Comparison of ENCODE assay signal across 10 cellular contexts in the genomic region with DNA sequence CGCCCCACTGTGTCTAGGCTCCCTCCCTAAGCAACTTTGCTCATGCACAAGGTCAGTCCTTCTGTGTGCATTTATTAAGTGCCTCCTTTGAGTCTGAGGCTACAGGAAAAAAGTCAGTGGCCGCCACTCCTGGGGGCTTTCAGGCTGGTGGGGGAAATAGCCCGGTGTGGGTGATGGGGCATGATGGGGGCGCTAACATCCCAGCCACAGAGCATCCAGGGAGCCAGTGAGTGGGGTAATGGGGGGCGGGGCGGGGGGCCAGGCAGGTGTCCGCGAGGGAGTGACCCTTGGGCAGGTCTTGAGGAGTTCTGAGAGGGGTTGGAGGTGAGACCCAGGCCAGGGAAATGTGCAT. TPM values are rescaled to one million over a fixed set of nuclear protein-coding genes. Genes with fewer than 3 reads are reported as not detected.
A peak's percentile ranks its signal among the peaks of the same experiment; 100 is the strongest.
DNase-seq lines count a peak whose midpoint lies in the region; ATAC-seq and TF ChIP-seq lines count a peak whose summit lies in the region.
"Had no signal": no experiment of that assay in that cellular context is flagged by ENCODE, and none has a peak within 500 bp of the region (broad histone marks: within the 10 kb centered on the region; RNA-seq: fewer than 3 reads in every experiment).

No MANE protein-coding gene starts in this region.

- H3K9me3 Mint-ChIP-seq in activated naive CD4-positive, alpha-beta T cell treated with anti-CD3 and anti-CD28 coated beads for 36 hours = no peaks in the 10 kb centered on the region
- H3K9me3 Mint-ChIP-seq in activated T-helper 17 cell treated with anti-CD3 and anti-CD28 coated beads, Interleukin-2, amount 50 U/mL, for 72 hours = no peaks in the 10 kb centered on the region

- peak overlapping the region; percentile 73 for H3K27ac Mint-ChIP-seq in activated naive CD4-positive, alpha-beta T cell treated with anti-CD3 and anti-CD28 coated beads for 36 hours
- H3K27ac Mint-ChIP-seq in activated T-helper 17 cell treated with anti-CD3 and anti-CD28 coated beads, Interleukin-2, amount 50 U/mL, for 72 hours = peak overlapping the region; percentile 71

- H3K4me1 ChIP-seq in lower lobe of right lung = peaks cover 23% of the 10 kb centered on the region
- peaks cover 4 to 41% (median 20%) of the 10 kb centered on the region in 5 donors for H3K4me1 ChIP-seq in subcutaneous abdominal adipose tissue (ENCODE audit: control insufficient read depth in 5 of 5, insufficient read depth in 5 of 5, low read length in 5 of 5)
- H3K4me1 ChIP-seq in testis = peaks cover 8% of the 10 kb centered on the region

- DNase-seq in activated naive CD4-positive, alpha-beta T cell treated with anti-CD3 and anti-CD28 coated beads for 36 hours = no peak
- DNase-seq in activated naive CD4-positive, alpha-beta T cell (lab: John Stamatoyannopoulos, UW) = no peak
- DNase-seq in lower lobe of right lung (no peak), testis (no peak), NCI-H1092 treated with DMSO at 0.1 percent for 48 hours (lab: John Stamatoyannopoulos, UW) (no peak)
- DNase-seq in stimulated activated CD4-positive, alpha-beta T cell treated with anti-CD3 and anti-CD28 coated beads, Interleukin-2, amount 100 ng/mL, for 48 hours = no peak

- no peak for TF ChIP-seq CTCF in lower lobe of right lung (IDR thresholded peaks at IDR 0.05)
- TF ChIP-seq CTCF in testis (IDR thresholded peaks at IDR 0.05) = no peak

- H3K9me3 ChIP-seq in lower lobe of right lung (no peaks in the 10 kb centered on the region), subcutaneous abdominal adipose tissue (ENCODE audit: control insufficient read depth in 5 of 5, low read length in 5 of 5) (no peaks in the 10 kb centered on the region), testis (no peaks in the 10 kb centered on the region)

- intact Hi-C loops in activated naive CD4-positive, alpha-beta T cell treated with anti-CD3 and anti-CD28 coated beads for 36 hours (cut with micrococcal nuclease) = loop anchor here (1.0 kb wide), 1 partner anchor 10 kb away; a partner anchor contains a TSS
- intact Hi-C loops in lower lobe of right lung (cut with DNase I) = no loop called here
- intact Hi-C loops in testis (cut with DNase I; ENCODE audit: low total_unique reads) = no loop called here

- ATAC-seq in activated T-helper 17 cell treated with anti-CD3 and anti-CD28 coated beads, Interleukin-2, amount 50 U/mL, for 72 hours (replicated peaks) = no peak
- ATAC-seq in lower lobe of right lung = no peak

- peak overlapping the region; percentile 44 for H3K27ac ChIP-seq in lower lobe of right lung
- peak overlapping the region; percentile 67 for H3K27ac ChIP-seq in subcutaneous abdominal adipose tissue (ENCODE audit: low read depth, low read length)
- no peak overlapping the region for H3K27ac ChIP-seq in testis

- H3K36me3 Mint-ChIP-seq in activated naive CD4-positive, alpha-beta T cell treated with anti-CD3 and anti-CD28 coated beads for 36 hours (ENCODE audit: low read depth) = no peaks in the 10 kb centered on the region
- H3K36me3 Mint-ChIP-seq in activated T-helper 17 cell treated with anti-CD3 and anti-CD28 coated beads, Interleukin-2, amount 50 U/mL, for 72 hours (ENCODE audit: low read depth) = no peaks in the 10 kb centered on the region

- H3K4me1 Mint-ChIP-seq in activated naive CD4-positive, alpha-beta T cell treated with anti-CD3 and anti-CD28 coated beads for 36 hours (ENCODE audit: low read depth) = peaks cover 31% of the 10 kb centered on the region
- peaks cover 18% of the 10 kb centered on the region for H3K4me1 Mint-ChIP-seq in activated T-helper 17 cell treated with anti-CD3 and anti-CD28 coated beads, Interleukin-2, amount 50 U/mL, for 72 hours

- no peaks in the 10 kb centered on the region for H3K36me3 ChIP-seq in lower lobe of right lung
- H3K36me3 ChIP-seq in subcutaneous abdominal adipose tissue (ENCODE audit: control insufficient read depth in 5 of 5, insufficient read depth in 5 of 5, low read length in 5 of 5) = no peaks in the 10 kb centered on the region
- H3K36me3 ChIP-seq in testis (ENCODE audit: low read depth, missing control alignments) = no peaks in the 10 kb centered on the region

- H3K4me3 ChIP-seq in lower lobe of right lung (peak overlapping the region; percentile 25), subcutaneous abdominal adipose tissue (ENCODE audit: low read depth in 1 of 5, low read length in 5 of 5) (peak overlapping the region; percentile 31 to 61 (median 54)), testis (peak overlapping the region in 1 of 2 donors; percentile 40)

- H3K9ac ChIP-seq in subcutaneous abdominal adipose tissue (ENCODE audit: low read length in 5 of 5) = no peak overlapping the region

- peak overlapping the region; percentile 68 for H3K4me3 Mint-ChIP-seq in activated naive CD4-positive, alpha-beta T cell treated with anti-CD3 and anti-CD28 coated beads for 36 hours
- peak overlapping the region; percentile 74 for H3K4me3 Mint-ChIP-seq in activated T-helper 17 cell treated with anti-CD3 and anti-CD28 coated beads, Interleukin-2, amount 50 U/mL, for 72 hours

- CTCF ChIA-PET in activated naive CD4-positive, alpha-beta T cell treated with anti-CD3 and anti-CD28 coated beads for 36 hours (lab: Charles Lee) = interaction anchor here (0.7 to 30.8 kb wide), 6 partner anchors 10 to 84 kb away, joined by 3 to 992 read pairs (median 6); a partner anchor contains a TSS

- 50 to 55% methylated on average over 8 of the region's 8 CpGs for WGBS in testis, 2 donors

- no peaks in the 10 kb centered on the region for H3K27me3 Mint-ChIP-seq in activated naive CD4-positive, alpha-beta T cell treated with anti-CD3 and anti-CD28 coated beads for 36 hours (ENCODE audit: low read depth)
- H3K27me3 Mint-ChIP-seq in activated T-helper 17 cell treated with anti-CD3 and anti-CD28 coated beads, Interleukin-2, amount 50 U/mL, for 72 hours = no peaks in the 10 kb centered on the region

- no peak for TF ChIP-seq POLR2A in testis (IDR thresholded peaks at IDR 0.05)

- H3K27me3 ChIP-seq in lower lobe of right lung (ENCODE audit: low read depth) (no peaks in the 10 kb centered on the region), subcutaneous abdominal adipose tissue (ENCODE audit: control insufficient read depth in 5 of 5, insufficient read depth in 4 of 5, low read length in 5 of 5) (no peaks in the 10 kb centered on the region), testis (no peaks in the 10 kb centered on the region)

RNA-seq across cellular contexts. Expression of a gene that starts 10.0 kb away (rescaled TPM):
- total RNA-seq in activated naive CD4-positive, alpha-beta T cell treated with anti-CD3 and anti-CD28 coated beads for 36 hours = 100 to 1,000 TPM; 124 to 132 TPM
- 100 to 1,000 TPM in 1 of 2 donors, 10 to 100 TPM in 1; 96.5 to 107 TPM for total RNA-seq in activated T-helper 17 cell treated with anti-CD3 and anti-CD28 coated beads, Interleukin-2, amount 50 U/mL, for 72 hours
- total RNA-seq in lower lobe of right lung (73.4 TPM), testis (100 to 1,000 TPM; 230 to 455 TPM)
- 328 TPM for polyA plus RNA-seq in testis (ENCODE audit: insufficient read depth, low read depth, low replicate concordance)

RNA-seq across cellular contexts. Expression of a gene that starts 28.6 kb away (rescaled TPM):
- 10 to 100 TPM; 15.1 to 16.3 TPM for total RNA-seq in activated naive CD4-positive, alpha-beta T cell treated with anti-CD3 and anti-CD28 coated beads for 36 hours
- 10 to 100 TPM; 20.9 to 23.1 TPM for total RNA-seq in activated T-helper 17 cell treated with anti-CD3 and anti-CD28 coated beads, Interleukin-2, amount 50 U/mL, for 72 hours
- 21.7 TPM for total RNA-seq in lower lobe of right lung
- 10 to 100 TPM; 51.1 to 56.1 TPM for total RNA-seq in testis
- 22.2 TPM for polyA plus RNA-seq in testis (ENCODE audit: insufficient read depth, low read depth, low replicate concordance)

RNA-seq across cellular contexts. Expression of a gene that starts 36.1 kb away (rescaled TPM):
- 1 to 10 TPM; 3.3 to 4.6 TPM for total RNA-seq in activated naive CD4-positive, alpha-beta T cell treated with anti-CD3 and anti-CD28 coated beads for 36 hours
- 10 to 100 TPM; 14.6 to 43.0 TPM for total RNA-seq in activated T-helper 17 cell treated with anti-CD3 and anti-CD28 coated beads, Interleukin-2, amount 50 U/mL, for 72 hours
- total RNA-seq in lower lobe of right lung (23.9 TPM), testis (10 to 100 TPM; 19.4 to 26.2 TPM)
- 9.9 TPM for polyA plus RNA-seq in testis (ENCODE audit: insufficient read depth, low read depth, low replicate concordance)

RNA-seq across cellular contexts. Expression of a gene that starts 43.9 kb away (rescaled TPM):
- under 1 TPM; 0.32 to 0.41 TPM for total RNA-seq in activated naive CD4-positive, alpha-beta T cell treated with anti-CD3 and anti-CD28 coated beads for 36 hours
- under 1 TPM; 0.37 to 0.71 TPM for total RNA-seq in activated T-helper 17 cell treated with anti-CD3 and anti-CD28 coated beads, Interleukin-2, amount 50 U/mL, for 72 hours
- 16.3 TPM for total RNA-seq in lower lobe of right lung
- total RNA-seq in testis = 1 to 10 TPM; 7.6 to 9.2 TPM
- polyA plus RNA-seq in testis (ENCODE audit: insufficient read depth, low read depth, low replicate concordance) = 5.3 TPM
- total RNA-seq: RPMI7951 had no signal

RNA-seq across cellular contexts. Expression of a gene that starts 47.3 kb away (rescaled TPM):
- total RNA-seq in activated naive CD4-positive, alpha-beta T cell treated with anti-CD3 and anti-CD28 coated beads for 36 hours = not detected
- total RNA-seq in activated T-helper 17 cell treated with anti-CD3 and anti-CD28 coated beads, Interleukin-2, amount 50 U/mL, for 72 hours = under 1 TPM in 1 of 2 donors, not detected in 1; 0.43 TPM
- not detected for total RNA-seq in lower lobe of right lung
- 1 to 10 TPM; 7.0 to 9.4 TPM for total RNA-seq in testis
- polyA plus RNA-seq in testis (ENCODE audit: insufficient read depth, low read depth, low replicate concordance) = 6.9 TPM
- total RNA-seq: M059J, RPMI7951 had no signal

Comparison
In these comparisons a context has a peak if more than half of its experiments do, and no peak if none do; other contexts are left out.
1. H3K27ac ChIP-seq: peak in lower lobe of right lung (single experiment) and subcutaneous abdominal adipose tissue (single experiment); none in testis (0 of 2).